ENCODE assay signal across 16 cellular contexts in the genomic region with DNA sequence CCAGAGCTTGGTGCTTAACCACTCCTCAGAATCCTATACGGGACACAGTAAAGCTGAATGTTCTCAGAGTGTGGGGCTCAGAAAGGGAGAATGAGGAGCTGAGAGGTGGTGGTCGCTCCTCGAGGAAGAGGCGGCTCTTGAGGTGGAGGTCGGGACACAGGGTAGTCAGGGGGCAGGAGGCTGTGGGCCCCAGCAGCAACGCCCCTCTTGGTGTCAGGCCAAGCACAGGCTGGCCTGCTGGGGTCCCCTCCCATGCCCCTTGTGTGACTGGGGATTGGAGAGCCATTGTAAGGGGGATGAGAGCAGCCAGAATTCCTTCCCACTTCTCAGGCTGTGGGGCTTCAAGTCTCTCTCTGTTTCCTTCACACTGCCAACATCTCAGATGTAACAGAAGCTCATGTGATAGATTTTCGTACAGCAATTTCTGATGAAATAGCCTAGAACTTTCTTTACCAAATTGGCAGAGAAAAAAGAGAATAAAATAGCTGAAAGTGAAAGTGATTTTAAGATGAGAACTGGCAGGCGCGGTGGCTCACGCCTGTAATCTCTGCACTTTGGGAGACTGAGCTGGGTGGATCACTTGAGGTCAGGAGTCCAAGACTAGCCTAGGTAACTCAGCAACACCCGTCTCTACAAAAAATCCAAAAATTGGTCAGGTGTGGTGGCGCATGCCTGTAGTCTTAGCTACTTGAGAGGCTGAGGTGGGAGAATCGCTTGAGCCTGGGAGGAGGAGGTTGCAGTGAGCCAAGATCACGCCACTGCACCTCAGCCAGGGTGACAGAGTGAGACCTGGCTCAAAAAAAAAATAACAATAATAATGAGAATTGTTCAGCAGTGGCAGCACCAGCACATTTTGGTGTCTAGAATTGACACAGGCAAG.
DNase-seq lines count a peak whose midpoint lies in the region; ATAC-seq and TF ChIP-seq lines count a peak whose summit lies in the region.
"Had no signal": no experiment of that assay in that cellular context is flagged by ENCODE, and none has a peak within 500 bp of the region (broad histone marks: within the 10 kb centered on the region; RNA-seq: fewer than 3 reads in every experiment).

No MANE protein-coding gene starts in this region.

- H3K4me2 ChIP-seq in IMR-90 (ENCODE audit: low read depth, low read length) = no peak overlapping the region

- no peak overlapping the region for H2BK15ac ChIP-seq in IMR-90 (ENCODE audit: low read depth, low read length)

- H3K27ac Mint-ChIP-seq in CD4-positive, CD25-positive, alpha-beta regulatory T cell = peak overlapping the region; percentile 3 to 91 (median 85)
- H3K27ac Mint-ChIP-seq in activated naive CD4-positive, alpha-beta T cell treated with anti-CD3 and anti-CD28 coated beads, Interleukin-2, amount 50 U/mL, for 24 hours = peak overlapping the region; percentile 90

- no peak overlapping the region; the same call in 1 of the 2 replicates for H3K18ac ChIP-seq in IMR-90 (ENCODE audit: low read depth, low read length)

- CTCF ChIA-PET in IMR-90 (lab: Yijun Ruan, JAX) = no interaction called here

- H3K14ac ChIP-seq in IMR-90 (replicated peaks; ENCODE audit: low read depth, low read length) = 0 out of 2 replicates have a peak overlapping the region, but pooled peaks have one; percentile 34

- TF ChIP-seq CTCF in IMR-90 (conservative IDR thresholded peaks at IDR 0.05; ENCODE audit: low read depth, low read length) = no peak

- intact Hi-C loops in IMR-90 (cut with micrococcal nuclease) = no loop called here

- POLR2A ChIA-PET in IMR-90 (lab: Charles Lee; ENCODE audit: unreplicated experiment) = interaction anchor here (0.6 kb wide), 1 partner anchor 1625 kb away, joined by 4 read pairs; no protein-coding TSS in a partner anchor

- no peak overlapping the region for H3K56ac ChIP-seq in IMR-90 (ENCODE audit: extremely low read depth, insufficient read depth, low read length)

- H3K4me3 Mint-ChIP-seq in CD4-positive, CD25-positive, alpha-beta regulatory T cell = peak overlapping the region; percentile 26 to 85 (median 52)
- H3K4me3 Mint-ChIP-seq in activated naive CD4-positive, alpha-beta T cell treated with anti-CD3 and anti-CD28 coated beads, Interleukin-2, amount 50 U/mL, for 24 hours = peak overlapping the region; percentile 82

- H3K4me3 ChIP-seq in CD4-positive, CD25-positive, alpha-beta regulatory T cell (ENCODE audit: low read depth, low read length) = peak overlapping the region; percentile 63
- no peak overlapping the region for H3K4me3 ChIP-seq in IMR-90 (ENCODE audit: insufficient read depth, low read depth, low read length)
- H3K4me3 ChIP-seq: dorsolateral prefrontal cortex, lung, SJSA1 had no signal

- peak overlapping the region in 1 of 2 experiments; percentile 17; a peak in 1 of 4 replicates for H4K8ac ChIP-seq in IMR-90 (ENCODE audit: low read depth in 2 of 2, low read length in 2 of 2)

- peaks cover 24% of the 10 kb centered on the region for H3K9me1 ChIP-seq in IMR-90 (ENCODE audit: insufficient read depth, low read length)

- no peaks in the 10 kb centered on the region for H4K20me1 ChIP-seq in IMR-90 (ENCODE audit: insufficient read depth, low read length)

- H3K9me3 ChIP-seq in CD4-positive, CD25-positive, alpha-beta regulatory T cell (ENCODE audit: control insufficient read depth in 2 of 2, low read length in 2 of 2) = no peaks in the 10 kb centered on the region
- no peaks in the 10 kb centered on the region for H3K9me3 ChIP-seq in IMR-90 (ENCODE audit: control insufficient read depth, insufficient read depth, low read length)
- H3K9me3 ChIP-seq: SJSA1 had no signal

- no peak for TF ChIP-seq RAD21 in IMR-90 (IDR thresholded peaks at IDR 0.05; ENCODE audit: low read length)

- H4K91ac ChIP-seq in IMR-90 (ENCODE audit: insufficient read depth, low read depth, low read length) = peak overlapping the region; percentile 62

- H3K9me3 Mint-ChIP-seq in CD4-positive, CD25-positive, alpha-beta regulatory T cell = peaks cover 0 to 5% (median 0%) of the 10 kb centered on the region in 7 donors
- H3K9me3 Mint-ChIP-seq in activated naive CD4-positive, alpha-beta T cell treated with anti-CD3 and anti-CD28 coated beads, Interleukin-2, amount 50 U/mL, for 24 hours = no peaks in the 10 kb centered on the region

- peak overlapping the region; percentile 25; the same call in 1 of the 2 replicates for H2BK120ac ChIP-seq in IMR-90 (ENCODE audit: low read depth, low read length)

- peaks cover 4 to 27% (median 19%) of the 10 kb centered on the region in 4 donors for H3K4me1 Mint-ChIP-seq in CD4-positive, CD25-positive, alpha-beta regulatory T cell
- peaks cover 43% of the 10 kb centered on the region for H3K4me1 Mint-ChIP-seq in activated naive CD4-positive, alpha-beta T cell treated with anti-CD3 and anti-CD28 coated beads, Interleukin-2, amount 50 U/mL, for 24 hours

- no peak overlapping the region for H3K9ac ChIP-seq in IMR-90 (ENCODE audit: low read depth, low read length)

- no peak for TF ChIP-seq POLR2A in IMR-90 (IDR thresholded peaks at IDR 0.05; ENCODE audit: low read depth, low read length)

- no peak overlapping the region for H2BK5ac ChIP-seq in IMR-90 (ENCODE audit: low read depth, low read length, poor library complexity, severe bottlenecking)

- peak overlapping the region; percentile 27 for H2AFZ ChIP-seq in IMR-90 (replicated peaks; ENCODE audit: low read length, poor library complexity)

- peak overlapping the region; percentile 25; the same call in 1 of the 2 replicates for H3K4ac ChIP-seq in IMR-90 (ENCODE audit: low read depth, low read length)

- no peak overlapping the region for H3K23ac ChIP-seq in IMR-90 (ENCODE audit: low read depth, low read length)

- no peak overlapping the region for H3K27ac ChIP-seq in CD4-positive, CD25-positive, alpha-beta regulatory T cell (ENCODE audit: insufficient read depth, low read length, poor library complexity, severe bottlenecking)
- no peak overlapping the region for H3K27ac ChIP-seq in IMR-90 (ENCODE audit: insufficient read depth, low read length)
- H3K27ac ChIP-seq: dorsolateral prefrontal cortex, SJSA1 had no signal

- H3K79me1 ChIP-seq in IMR-90 (ENCODE audit: low read depth in 1 of 2, low read length in 2 of 2) = no peaks in the 10 kb centered on the region

- no peaks in the 10 kb centered on the region for H3K27me3 ChIP-seq in CD4-positive, CD25-positive, alpha-beta regulatory T cell (ENCODE audit: control insufficient read depth, insufficient read depth, low read length)
- no peaks in the 10 kb centered on the region for H3K27me3 ChIP-seq in IMR-90 (ENCODE audit: control insufficient read depth, insufficient read depth, low read length)
- H3K27me3 ChIP-seq: dorsolateral prefrontal cortex, SJSA1 had no signal

- no peak for ATAC-seq in CD4-positive, CD25-positive, alpha-beta regulatory T cell (ENCODE audit: low read depth in 2 of 2)
- ATAC-seq in IMR-90 (ENCODE audit: low read depth) (no peak), GM19455 (IDR thresholded peaks at IDR 0.05; ENCODE audit: unreplicated experiment) (no peak), GM18907 (IDR thresholded peaks at IDR 0.05; ENCODE audit: unreplicated experiment) (no peak)
- ATAC-seq: HCT116 had no signal

- WGBS in IMR-90 (ENCODE audit: extremely low coverage in 2 of 2, insufficient read length in 1 of 2), 2 experiments = 90% methylated on average over 2 of the region's 14 CpGs; no CpG with 5 or more reads in 1 of the 2 experiments

- H2AK5ac ChIP-seq in IMR-90 (ENCODE audit: low read depth, low read length) = peak overlapping the region; percentile 37; the same call in 1 of the 2 replicates

- in situ Hi-C loops in IMR-90 (cut with MboI; ENCODE audit: low sequenced_read_pairs) = no loop called here

- dilution Hi-C loops in IMR-90 (cut with HindIII; ENCODE audit: low sequenced_read_pairs, unreplicated experiment) = no loop called here

- no peaks in the 10 kb centered on the region for H3K36me3 Mint-ChIP-seq in CD4-positive, CD25-positive, alpha-beta regulatory T cell
- H3K36me3 Mint-ChIP-seq in activated naive CD4-positive, alpha-beta T cell treated with anti-CD3 and anti-CD28 coated beads, Interleukin-2, amount 50 U/mL, for 24 hours = peaks cover 2% of the 10 kb centered on the region

- H2AK9ac ChIP-seq in IMR-90 (replicated peaks; ENCODE audit: low read depth, low read length, poor library complexity) = no peak overlapping the region

- H2BK20ac ChIP-seq in IMR-90 (ENCODE audit: low read depth, low read length) = peak overlapping the region; percentile 49

- no peaks in the 10 kb centered on the region for H3K36me3 ChIP-seq in CD4-positive, CD25-positive, alpha-beta regulatory T cell (ENCODE audit: control insufficient read depth, insufficient read depth, low read length)
- H3K36me3 ChIP-seq in IMR-90 (ENCODE audit: control insufficient read depth, insufficient read depth, low read length) = no peaks in the 10 kb centered on the region; the same call in 1 of the 2 replicates

- no TSS peak for BruUV-seq in IMR-90 (replicated peaks; lab: Mats Ljungman, UMichigan)

- peak in 1 of 3 donors; percentile 38 for DNase-seq in CD4-positive, CD25-positive, alpha-beta regulatory T cell
- no peak for DNase-seq in IMR-90
- DNase-seq in islet precursor cell = peak; percentile 32
- no peak for DNase-seq in occipital lobe (lab: John Stamatoyannopoulos, UW)
- DNase-seq in NCI-H82 (lab: John Stamatoyannopoulos, UW) = no peak
- DNase-seq: activated CD8-positive, alpha-beta memory T cell treated with anti-CD3 and anti-CD28 coated beads, Interleukin-2, amount 50 U/mL, for 48 hours; DMS53; dorsolateral prefrontal cortex; KG1; NCI-H1417 treated with DMSO at 0.1 percent for 48 hours had no signal

- H4K5ac ChIP-seq in IMR-90 (ENCODE audit: low read depth, low read length) = no peak overlapping the region; the same call in 1 of the 2 replicates

- H3K4me1 ChIP-seq in CD4-positive, CD25-positive, alpha-beta regulatory T cell (ENCODE audit: control insufficient read depth, insufficient read depth, low read length, poor library complexity, severe bottlenecking) = peaks cover 11% of the 10 kb centered on the region
- H3K4me1 ChIP-seq in IMR-90 (ENCODE audit: control insufficient read depth, insufficient read depth, low read length) = peaks cover 6% of the 10 kb centered on the region

- no peaks in the 10 kb centered on the region for H3K27me3 Mint-ChIP-seq in CD4-positive, CD25-positive, alpha-beta regulatory T cell
- H3K27me3 Mint-ChIP-seq in activated naive CD4-positive, alpha-beta T cell treated with anti-CD3 and anti-CD28 coated beads, Interleukin-2, amount 50 U/mL, for 24 hours = no peaks in the 10 kb centered on the region

TF ChIP-seq in IMR-90, 13 proteins besides CTCF, POLR2A, EP300 and RAD21 (continues in another document):
- TF ChIP-seq, protein P1, sequence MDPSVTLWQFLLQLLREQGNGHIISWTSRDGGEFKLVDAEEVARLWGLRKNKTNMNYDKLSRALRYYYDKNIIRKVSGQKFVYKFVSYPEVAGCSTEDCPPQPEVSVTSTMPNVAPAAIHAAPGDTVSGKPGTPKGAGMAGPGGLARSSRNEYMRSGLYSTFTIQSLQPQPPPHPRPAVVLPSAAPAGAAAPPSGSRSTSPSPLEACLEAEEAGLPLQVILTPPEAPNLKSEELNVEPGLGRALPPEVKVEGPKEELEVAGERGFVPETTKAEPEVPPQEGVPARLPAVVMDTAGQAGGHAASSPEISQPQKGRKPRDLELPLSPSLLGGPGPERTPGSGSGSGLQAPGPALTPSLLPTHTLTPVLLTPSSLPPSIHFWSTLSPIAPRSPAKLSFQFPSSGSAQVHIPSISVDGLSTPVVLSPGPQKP (IDR thresholded peaks at IDR 0.05; ENCODE audit: borderline replicate concordance, low read depth, low read length) = no peak
- TF ChIP-seq RCOR1 (IDR thresholded peaks at IDR 0.05; ENCODE audit: insufficient replicate concordance, low read length) = no peak
